1 cellular context compared by ENCODE assay signal in the genomic region with DNA sequence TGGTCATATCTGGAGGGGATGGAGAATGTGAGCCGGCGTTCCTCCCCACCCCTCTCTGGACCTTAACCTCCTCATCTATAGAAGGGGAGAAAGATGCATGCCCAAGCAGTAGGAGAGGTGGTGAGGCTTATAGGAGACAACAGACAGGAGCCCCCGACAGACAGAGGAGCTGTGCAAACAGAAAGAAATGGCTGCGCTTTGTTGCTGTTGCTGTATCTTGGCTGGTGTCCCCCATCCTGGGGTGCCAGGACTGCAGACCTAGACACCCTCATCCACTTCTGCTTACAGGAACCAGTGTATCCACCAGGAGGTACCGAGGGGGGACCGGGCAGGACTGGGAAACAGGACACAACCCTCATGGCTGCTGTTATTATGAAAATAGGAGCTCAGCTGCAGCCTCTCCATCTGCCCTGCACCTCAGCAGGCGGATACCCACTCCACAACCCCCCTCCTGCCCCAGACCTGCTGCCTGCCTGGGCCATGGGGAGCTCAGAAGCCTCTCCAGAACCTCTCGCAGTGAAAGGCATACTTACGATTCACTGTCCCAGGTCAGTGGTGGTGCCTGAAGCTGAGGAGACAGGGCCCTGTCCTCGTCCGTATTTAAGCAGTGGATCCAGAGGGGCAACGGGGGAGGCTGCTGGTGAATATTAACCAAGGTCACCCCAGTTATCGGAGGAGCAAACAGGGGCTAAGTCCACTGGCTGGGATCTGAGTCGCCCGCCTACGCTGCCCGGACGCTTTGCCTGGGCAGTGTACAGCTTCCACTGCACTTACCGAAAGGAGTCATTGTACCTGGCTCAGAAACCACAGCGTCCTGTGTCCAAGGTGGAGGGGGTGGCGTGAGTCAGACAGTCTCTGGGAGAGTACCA.
A peak's percentile ranks its signal among the peaks of the same experiment; 100 is the strongest.
TF ChIP-seq lines count a peak whose summit lies in the region.

A gene (minus strand): TSS at position 576 of the 869 bp plus-strand sequence. CDS start 5,365 bp downstream, outside the sequence.

TF ChIP-seq in HepG2, 621 proteins besides CTCF, POLR2A, EP300 and RAD21 (continued from another document and continues in another):
- TF ChIP-seq, protein P1, sequence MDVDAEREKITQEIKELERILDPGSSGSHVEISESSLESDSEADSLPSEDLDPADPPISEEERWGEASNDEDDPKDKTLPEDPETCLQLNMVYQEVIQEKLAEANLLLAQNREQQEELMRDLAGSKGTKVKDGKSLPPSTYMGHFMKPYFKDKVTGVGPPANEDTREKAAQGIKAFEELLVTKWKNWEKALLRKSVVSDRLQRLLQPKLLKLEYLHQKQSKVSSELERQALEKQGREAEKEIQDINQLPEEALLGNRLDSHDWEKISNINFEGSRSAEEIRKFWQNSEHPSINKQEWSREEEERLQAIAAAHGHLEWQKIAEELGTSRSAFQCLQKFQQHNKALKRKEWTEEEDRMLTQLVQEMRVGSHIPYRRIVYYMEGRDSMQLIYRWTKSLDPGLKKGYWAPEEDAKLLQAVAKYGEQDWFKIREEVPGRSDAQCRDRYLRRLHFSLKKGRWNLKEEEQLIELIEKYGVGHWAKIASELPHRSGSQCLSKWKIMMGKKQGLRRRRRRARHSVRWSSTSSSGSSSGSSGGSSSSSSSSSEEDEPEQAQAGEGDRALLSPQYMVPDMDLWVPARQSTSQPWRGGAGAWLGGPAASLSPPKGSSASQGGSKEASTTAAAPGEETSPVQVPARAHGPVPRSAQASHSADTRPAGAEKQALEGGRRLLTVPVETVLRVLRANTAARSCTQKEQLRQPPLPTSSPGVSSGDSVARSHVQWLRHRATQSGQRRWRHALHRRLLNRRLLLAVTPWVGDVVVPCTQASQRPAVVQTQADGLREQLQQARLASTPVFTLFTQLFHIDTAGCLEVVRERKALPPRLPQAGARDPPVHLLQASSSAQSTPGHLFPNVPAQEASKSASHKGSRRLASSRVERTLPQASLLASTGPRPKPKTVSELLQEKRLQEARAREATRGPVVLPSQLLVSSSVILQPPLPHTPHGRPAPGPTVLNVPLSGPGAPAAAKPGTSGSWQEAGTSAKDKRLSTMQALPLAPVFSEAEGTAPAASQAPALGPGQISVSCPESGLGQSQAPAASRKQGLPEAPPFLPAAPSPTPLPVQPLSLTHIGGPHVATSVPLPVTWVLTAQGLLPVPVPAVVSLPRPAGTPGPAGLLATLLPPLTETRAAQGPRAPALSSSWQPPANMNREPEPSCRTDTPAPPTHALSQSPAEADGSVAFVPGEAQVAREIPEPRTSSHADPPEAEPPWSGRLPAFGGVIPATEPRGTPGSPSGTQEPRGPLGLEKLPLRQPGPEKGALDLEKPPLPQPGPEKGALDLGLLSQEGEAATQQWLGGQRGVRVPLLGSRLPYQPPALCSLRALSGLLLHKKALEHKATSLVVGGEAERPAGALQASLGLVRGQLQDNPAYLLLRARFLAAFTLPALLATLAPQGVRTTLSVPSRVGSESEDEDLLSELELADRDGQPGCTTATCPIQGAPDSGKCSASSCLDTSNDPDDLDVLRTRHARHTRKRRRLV (CRISPR knock-in tag; IDR thresholded peaks at IDR 0.05): peak; percentile 90; the same call in 1 of the 2 replicates
- TF ChIP-seq NR1H2 (CRISPR knock-in tag; IDR thresholded peaks at IDR 0.05; ENCODE audit: borderline replicate concordance, low read depth): no peak
- no peak; the same call in 1 of the 2 replicates for TF ChIP-seq ZNF224 (CRISPR knock-in tag; IDR thresholded peaks at IDR 0.05)
- TF ChIP-seq ZNF83 (CRISPR knock-in tag; IDR thresholded peaks at IDR 0.05; ENCODE audit: borderline replicate concordance): no peak
- no peak; the same call in 1 of the 2 replicates for TF ChIP-seq EED (CRISPR knock-in tag; IDR thresholded peaks at IDR 0.05)
- TF ChIP-seq, protein P2, sequence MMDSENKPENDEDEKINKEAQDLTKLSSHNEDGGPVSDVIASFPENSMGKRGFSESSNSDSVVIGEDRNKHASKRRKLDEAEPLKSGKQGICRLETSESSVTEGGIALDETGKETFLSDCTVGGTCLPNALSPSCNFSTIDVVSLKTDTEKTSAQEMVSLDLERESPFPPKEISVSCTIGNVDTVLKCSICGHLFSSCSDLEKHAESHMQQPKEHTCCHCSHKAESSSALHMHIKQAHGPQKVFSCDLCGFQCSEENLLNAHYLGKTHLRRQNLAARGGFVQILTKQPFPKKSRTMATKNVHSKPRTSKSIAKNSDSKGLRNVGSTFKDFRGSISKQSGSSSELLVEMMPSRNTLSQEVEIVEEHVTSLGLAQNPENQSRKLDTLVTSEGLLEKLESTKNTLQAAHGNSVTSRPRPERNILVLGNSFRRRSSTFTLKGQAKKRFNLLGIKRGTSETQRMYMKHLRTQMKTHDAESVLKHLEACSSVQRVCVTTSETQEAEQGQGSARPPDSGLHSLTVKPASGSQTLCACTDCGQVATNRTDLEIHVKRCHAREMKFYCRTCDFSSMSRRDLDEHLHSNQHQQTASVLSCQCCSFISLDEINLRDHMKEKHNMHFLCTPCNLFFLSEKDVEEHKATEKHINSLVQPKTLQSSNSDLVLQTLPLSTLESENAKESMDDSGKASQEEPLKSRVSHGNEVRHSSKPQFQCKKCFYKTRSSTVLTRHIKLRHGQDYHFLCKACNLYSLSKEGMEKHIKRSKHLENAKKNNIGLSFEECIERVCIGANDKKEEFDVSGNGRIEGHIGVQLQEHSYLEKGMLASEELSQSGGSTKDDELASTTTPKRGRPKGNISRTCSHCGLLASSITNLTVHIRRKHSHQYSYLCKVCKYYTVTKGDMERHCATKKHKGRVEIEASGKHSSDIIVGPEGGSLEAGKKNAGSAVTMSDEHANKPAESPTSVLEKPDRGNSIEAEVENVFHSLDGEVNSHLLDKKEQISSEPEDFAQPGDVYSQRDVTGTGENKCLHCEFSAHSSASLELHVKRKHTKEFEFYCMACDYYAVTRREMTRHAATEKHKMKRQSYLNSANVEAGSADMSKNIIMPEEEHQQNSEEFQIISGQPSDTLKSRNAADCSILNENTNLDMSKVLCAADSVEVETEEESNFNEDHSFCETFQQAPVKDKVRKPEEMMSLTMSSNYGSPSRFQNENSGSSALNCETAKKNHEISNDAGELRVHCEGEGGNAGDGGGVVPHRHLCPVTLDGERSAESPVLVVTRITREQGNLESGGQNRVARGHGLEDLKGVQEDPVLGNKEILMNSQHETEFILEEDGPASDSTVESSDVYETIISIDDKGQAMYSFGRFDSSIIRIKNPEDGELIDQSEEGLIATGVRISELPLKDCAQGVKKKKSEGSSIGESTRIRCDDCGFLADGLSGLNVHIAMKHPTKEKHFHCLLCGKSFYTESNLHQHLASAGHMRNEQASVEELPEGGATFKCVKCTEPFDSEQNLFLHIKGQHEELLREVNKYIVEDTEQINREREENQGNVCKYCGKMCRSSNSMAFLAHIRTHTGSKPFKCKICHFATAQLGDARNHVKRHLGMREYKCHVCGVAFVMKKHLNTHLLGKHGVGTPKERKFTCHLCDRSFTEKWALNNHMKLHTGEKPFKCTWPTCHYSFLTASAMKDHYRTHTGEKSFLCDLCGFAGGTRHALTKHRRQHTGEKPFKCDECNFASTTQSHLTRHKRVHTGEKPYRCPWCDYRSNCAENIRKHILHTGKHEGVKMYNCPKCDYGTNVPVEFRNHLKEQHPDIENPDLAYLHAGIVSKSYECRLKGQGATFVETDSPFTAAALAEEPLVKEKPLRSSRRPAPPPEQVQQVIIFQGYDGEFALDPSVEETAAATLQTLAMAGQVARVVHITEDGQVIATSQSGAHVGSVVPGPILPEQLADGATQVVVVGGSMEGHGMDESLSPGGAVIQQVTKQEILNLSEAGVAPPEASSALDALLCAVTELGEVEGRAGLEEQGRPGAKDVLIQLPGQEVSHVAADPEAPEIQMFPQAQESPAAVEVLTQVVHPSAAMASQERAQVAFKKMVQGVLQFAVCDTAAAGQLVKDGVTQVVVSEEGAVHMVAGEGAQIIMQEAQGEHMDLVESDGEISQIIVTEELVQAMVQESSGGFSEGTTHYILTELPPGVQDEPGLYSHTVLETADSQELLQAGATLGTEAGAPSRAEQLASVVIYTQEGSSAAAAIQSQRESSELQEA (CRISPR knock-in tag; IDR thresholded peaks at IDR 0.05; ENCODE audit: not compliant biosample characterization): no peak
- TF ChIP-seq, protein P3, sequence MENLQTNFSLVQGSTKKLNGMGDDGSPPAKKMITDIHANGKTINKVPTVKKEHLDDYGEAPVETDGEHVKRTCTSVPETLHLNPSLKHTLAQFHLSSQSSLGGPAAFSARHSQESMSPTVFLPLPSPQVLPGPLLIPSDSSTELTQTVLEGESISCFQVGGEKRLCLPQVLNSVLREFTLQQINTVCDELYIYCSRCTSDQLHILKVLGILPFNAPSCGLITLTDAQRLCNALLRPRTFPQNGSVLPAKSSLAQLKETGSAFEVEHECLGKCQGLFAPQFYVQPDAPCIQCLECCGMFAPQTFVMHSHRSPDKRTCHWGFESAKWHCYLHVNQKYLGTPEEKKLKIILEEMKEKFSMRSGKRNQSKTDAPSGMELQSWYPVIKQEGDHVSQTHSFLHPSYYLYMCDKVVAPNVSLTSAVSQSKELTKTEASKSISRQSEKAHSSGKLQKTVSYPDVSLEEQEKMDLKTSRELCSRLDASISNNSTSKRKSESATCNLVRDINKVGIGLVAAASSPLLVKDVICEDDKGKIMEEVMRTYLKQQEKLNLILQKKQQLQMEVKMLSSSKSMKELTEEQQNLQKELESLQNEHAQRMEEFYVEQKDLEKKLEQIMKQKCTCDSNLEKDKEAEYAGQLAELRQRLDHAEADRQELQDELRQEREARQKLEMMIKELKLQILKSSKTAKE (CRISPR knock-in tag; IDR thresholded peaks at IDR 0.05; ENCODE audit: borderline replicate concordance): peak; percentile 95
- TF ChIP-seq GTF3A (CRISPR knock-in tag; conservative IDR thresholded peaks at IDR 0.05): peak; percentile 91
- peak; percentile 80 for TF ChIP-seq HNRNPL (IDR thresholded peaks at IDR 0.05; ENCODE audit: low read depth, low read length)
- TF ChIP-seq ZNF564 (CRISPR knock-in tag; IDR thresholded peaks at IDR 0.05): peak; percentile 71; the same call in 1 of the 2 replicates
- TF ChIP-seq ZBTB21 (CRISPR knock-in tag; IDR thresholded peaks at IDR 0.05): no peak
- no peak for TF ChIP-seq ONECUT2 (CRISPR knock-in tag; IDR thresholded peaks at IDR 0.05)
- peak; percentile 93 for TF ChIP-seq ZSCAN21 (CRISPR knock-in tag; IDR thresholded peaks at IDR 0.05; ENCODE audit: borderline replicate concordance)
- TF ChIP-seq ZNF776 (CRISPR knock-in tag; IDR thresholded peaks at IDR 0.05): peak; percentile 37; the same call in 1 of the 2 replicates
- peak; percentile 23; the same call in 1 of the 2 replicates for TF ChIP-seq ZBTB20 (CRISPR knock-in tag; IDR thresholded peaks at IDR 0.05; ENCODE audit: borderline replicate concordance, low read depth)
- no peak for TF ChIP-seq ZFYVE20 (CRISPR knock-in tag; IDR thresholded peaks at IDR 0.05; ENCODE audit: borderline replicate concordance, low read depth)
- TF ChIP-seq SALL2 (CRISPR knock-in tag; IDR thresholded peaks at IDR 0.05): peak; percentile 80
- TF ChIP-seq ZNF33A (CRISPR knock-in tag; IDR thresholded peaks at IDR 0.05; ENCODE audit: borderline replicate concordance): no peak
- TF ChIP-seq, protein P4, sequence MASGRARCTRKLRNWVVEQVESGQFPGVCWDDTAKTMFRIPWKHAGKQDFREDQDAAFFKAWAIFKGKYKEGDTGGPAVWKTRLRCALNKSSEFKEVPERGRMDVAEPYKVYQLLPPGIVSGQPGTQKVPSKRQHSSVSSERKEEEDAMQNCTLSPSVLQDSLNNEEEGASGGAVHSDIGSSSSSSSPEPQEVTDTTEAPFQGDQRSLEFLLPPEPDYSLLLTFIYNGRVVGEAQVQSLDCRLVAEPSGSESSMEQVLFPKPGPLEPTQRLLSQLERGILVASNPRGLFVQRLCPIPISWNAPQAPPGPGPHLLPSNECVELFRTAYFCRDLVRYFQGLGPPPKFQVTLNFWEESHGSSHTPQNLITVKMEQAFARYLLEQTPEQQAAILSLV (CRISPR knock-in tag; IDR thresholded peaks at IDR 0.05; ENCODE audit: borderline replicate concordance): peak; percentile 72; the same call in 1 of the 2 replicates
- TF ChIP-seq ZNF20 (CRISPR knock-in tag; IDR thresholded peaks at IDR 0.05): no peak
- TF ChIP-seq GFI1 (CRISPR knock-in tag; IDR thresholded peaks at IDR 0.05; ENCODE audit: borderline replicate concordance): peak; percentile 90
- TF ChIP-seq, protein P5, sequence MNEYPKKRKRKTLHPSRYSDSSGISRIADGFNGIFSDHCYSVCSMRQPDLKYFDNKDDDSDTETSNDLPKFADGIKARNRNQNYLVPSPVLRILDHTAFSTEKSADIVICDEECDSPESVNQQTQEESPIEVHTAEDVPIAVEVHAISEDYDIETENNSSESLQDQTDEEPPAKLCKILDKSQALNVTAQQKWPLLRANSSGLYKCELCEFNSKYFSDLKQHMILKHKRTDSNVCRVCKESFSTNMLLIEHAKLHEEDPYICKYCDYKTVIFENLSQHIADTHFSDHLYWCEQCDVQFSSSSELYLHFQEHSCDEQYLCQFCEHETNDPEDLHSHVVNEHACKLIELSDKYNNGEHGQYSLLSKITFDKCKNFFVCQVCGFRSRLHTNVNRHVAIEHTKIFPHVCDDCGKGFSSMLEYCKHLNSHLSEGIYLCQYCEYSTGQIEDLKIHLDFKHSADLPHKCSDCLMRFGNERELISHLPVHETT (CRISPR knock-in tag; conservative IDR thresholded peaks at IDR 0.05): peak; percentile 49; the same call in 1 of the 2 replicates
- TF ChIP-seq ZNF350 (CRISPR knock-in tag; IDR thresholded peaks at IDR 0.05; ENCODE audit: borderline replicate concordance, low read depth): peak; percentile 90; the same call in 1 of the 2 replicates
- no peak for TF ChIP-seq NFIB (CRISPR knock-in tag; IDR thresholded peaks at IDR 0.05; ENCODE audit: borderline replicate concordance)
- TF ChIP-seq SMAD9 (CRISPR knock-in tag; IDR thresholded peaks at IDR 0.05): no peak
- peak; percentile 98 for TF ChIP-seq MED1 (CRISPR knock-in tag; IDR thresholded peaks at IDR 0.05)
- TF ChIP-seq RXRB (CRISPR knock-in tag; IDR thresholded peaks at IDR 0.05; ENCODE audit: borderline replicate concordance): peak; percentile 88
- peak; percentile 75 for TF ChIP-seq HNRNPLL (IDR thresholded peaks at IDR 0.05; ENCODE audit: low read depth, low read length, poor library complexity, severe bottlenecking)
- peak; percentile 75 for TF ChIP-seq RBM22 (optimal IDR thresholded peaks at IDR 0.05; ENCODE audit: low read length)
- no peak for TF ChIP-seq RAD51 (IDR thresholded peaks at IDR 0.05; ENCODE audit: borderline replicate concordance)
- no peak for TF ChIP-seq ZNF329 (CRISPR knock-in tag; IDR thresholded peaks at IDR 0.05; ENCODE audit: low read depth)
- no peak; the same call in 1 of the 2 replicates for TF ChIP-seq ZNF136 (CRISPR knock-in tag; IDR thresholded peaks at IDR 0.05; ENCODE audit: low read depth)
- TF ChIP-seq, protein P6, sequence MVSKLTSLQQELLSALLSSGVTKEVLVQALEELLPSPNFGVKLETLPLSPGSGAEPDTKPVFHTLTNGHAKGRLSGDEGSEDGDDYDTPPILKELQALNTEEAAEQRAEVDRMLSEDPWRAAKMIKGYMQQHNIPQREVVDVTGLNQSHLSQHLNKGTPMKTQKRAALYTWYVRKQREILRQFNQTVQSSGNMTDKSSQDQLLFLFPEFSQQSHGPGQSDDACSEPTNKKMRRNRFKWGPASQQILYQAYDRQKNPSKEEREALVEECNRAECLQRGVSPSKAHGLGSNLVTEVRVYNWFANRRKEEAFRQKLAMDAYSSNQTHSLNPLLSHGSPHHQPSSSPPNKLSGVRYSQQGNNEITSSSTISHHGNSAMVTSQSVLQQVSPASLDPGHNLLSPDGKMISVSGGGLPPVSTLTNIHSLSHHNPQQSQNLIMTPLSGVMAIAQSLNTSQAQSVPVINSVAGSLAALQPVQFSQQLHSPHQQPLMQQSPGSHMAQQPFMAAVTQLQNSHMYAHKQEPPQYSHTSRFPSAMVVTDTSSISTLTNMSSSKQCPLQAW (CRISPR knock-in tag; IDR thresholded peaks at IDR 0.05): peak; percentile 100
- TF ChIP-seq ZNF235 (CRISPR knock-in tag; IDR thresholded peaks at IDR 0.05; ENCODE audit: borderline replicate concordance): peak; percentile 39; the same call in 1 of the 2 replicates
- TF ChIP-seq ZNF724P (CRISPR knock-in tag; IDR thresholded peaks at IDR 0.05; ENCODE audit: borderline replicate concordance): peak; percentile 59
- TF ChIP-seq DMAP1 (CRISPR knock-in tag; IDR thresholded peaks at IDR 0.05): no peak; the same call in 1 of the 2 replicates
- TF ChIP-seq ZNF75D (CRISPR knock-in tag; IDR thresholded peaks at IDR 0.05; ENCODE audit: borderline replicate concordance): peak; percentile 64; the same call in 1 of the 2 replicates
